Comparison of ENCODE assay signal across 8 cellular contexts in genomic region chr1:198934901-198935301, GRCh38.
DNase-seq lines count a peak whose midpoint lies in the region; ATAC-seq and TF ChIP-seq lines count a peak whose summit lies in the region.

No MANE protein-coding gene starts in this region.

- DNase-seq in AG04450 (ENCODE audit: low read depth, low spot score) (no peak), LHCN-M2 (ENCODE audit: low read depth) (peak; percentile 28), WERI-Rb-1 (no peak), skeletal muscle cell (ENCODE audit: low read depth) (no peak), GOT3 (lab: John Stamatoyannopoulos, UW) (no peak)
- DNase-seq in effector CD8-positive, alpha-beta T cell (lab: John Stamatoyannopoulos, UW) = peak; percentile 36

- peak; percentile 24 for ATAC-seq in GM18909 (IDR thresholded peaks at IDR 0.05; ENCODE audit: poor library complexity, unreplicated experiment)
- ATAC-seq in HG02642 (IDR thresholded peaks at IDR 0.05; ENCODE audit: poor library complexity, unreplicated experiment) = no peak

- CTCF ChIA-PET in AG04450 (lab: Charles Lee) = interaction anchor here (0.5 to 1.0 kb wide), 3 partner anchors 163 to 229 kb away, joined by 3 to 7 read pairs (median 3); no protein-coding TSS in a partner anchor

- POLR2A ChIA-PET in AG04450 (lab: Yijun Ruan, JAX) = interaction anchor here (1.1 to 2.7 kb wide), 2 partner anchors 33 to 188 kb away, joined by 4 to 12 read pairs; no protein-coding TSS in a partner anchor

- H3K4me3 ChIP-seq in AG04450 (ENCODE audit: low read depth, low read length) (peak overlapping the region; percentile 69), WERI-Rb-1 (ENCODE audit: low read depth, low read length) (peak overlapping the region; percentile 64), skeletal muscle cell (ENCODE audit: low read depth, low read length) (peak overlapping the region; percentile 55)

- H3K9me3 ChIP-seq in AG04450 (ENCODE audit: control insufficient read depth, insufficient read depth, low read length) (no peaks in the 10 kb centered on the region), WERI-Rb-1 (ENCODE audit: severe bottlenecking) (no peaks in the 10 kb centered on the region)

- no peaks in the 10 kb centered on the region; the same call in none of the 2 replicates for H3K36me3 ChIP-seq in WERI-Rb-1

- H3K27ac ChIP-seq in AG04450 (ENCODE audit: low read depth, low read length) (no peak overlapping the region), WERI-Rb-1 (peak overlapping the region; percentile 51)

- TF ChIP-seq CTCF in AG04450 (IDR thresholded peaks at IDR 0.05; ENCODE audit: low read depth, low read length) (no peak), WERI-Rb-1 (IDR thresholded peaks at IDR 0.05; ENCODE audit: low read depth, low read length) (no peak)

- H3K27me3 ChIP-seq in AG04450 (ENCODE audit: control insufficient read depth, insufficient read depth, low read length) (no peaks in the 10 kb centered on the region), WERI-Rb-1 (ENCODE audit: insufficient read depth, low read depth, severe bottlenecking) (no peaks in the 10 kb centered on the region)

Comparison
In these comparisons a context has a peak if more than half of its experiments do, and no peak if none do; other contexts are left out.
1. DNase-seq: peak in LHCN-M2 (single experiment) and effector CD8-positive, alpha-beta T cell (single experiment); none in AG04450 (single experiment), WERI-Rb-1 (single experiment), skeletal muscle cell (single experiment) and GOT3 (single experiment).
2. Peak in every context shown above with its lines, with median percentiles within 50 percentile points of each other: H3K4me3 ChIP-seq.